ENCODE assay signal across 1 cellular context in the genomic region with DNA sequence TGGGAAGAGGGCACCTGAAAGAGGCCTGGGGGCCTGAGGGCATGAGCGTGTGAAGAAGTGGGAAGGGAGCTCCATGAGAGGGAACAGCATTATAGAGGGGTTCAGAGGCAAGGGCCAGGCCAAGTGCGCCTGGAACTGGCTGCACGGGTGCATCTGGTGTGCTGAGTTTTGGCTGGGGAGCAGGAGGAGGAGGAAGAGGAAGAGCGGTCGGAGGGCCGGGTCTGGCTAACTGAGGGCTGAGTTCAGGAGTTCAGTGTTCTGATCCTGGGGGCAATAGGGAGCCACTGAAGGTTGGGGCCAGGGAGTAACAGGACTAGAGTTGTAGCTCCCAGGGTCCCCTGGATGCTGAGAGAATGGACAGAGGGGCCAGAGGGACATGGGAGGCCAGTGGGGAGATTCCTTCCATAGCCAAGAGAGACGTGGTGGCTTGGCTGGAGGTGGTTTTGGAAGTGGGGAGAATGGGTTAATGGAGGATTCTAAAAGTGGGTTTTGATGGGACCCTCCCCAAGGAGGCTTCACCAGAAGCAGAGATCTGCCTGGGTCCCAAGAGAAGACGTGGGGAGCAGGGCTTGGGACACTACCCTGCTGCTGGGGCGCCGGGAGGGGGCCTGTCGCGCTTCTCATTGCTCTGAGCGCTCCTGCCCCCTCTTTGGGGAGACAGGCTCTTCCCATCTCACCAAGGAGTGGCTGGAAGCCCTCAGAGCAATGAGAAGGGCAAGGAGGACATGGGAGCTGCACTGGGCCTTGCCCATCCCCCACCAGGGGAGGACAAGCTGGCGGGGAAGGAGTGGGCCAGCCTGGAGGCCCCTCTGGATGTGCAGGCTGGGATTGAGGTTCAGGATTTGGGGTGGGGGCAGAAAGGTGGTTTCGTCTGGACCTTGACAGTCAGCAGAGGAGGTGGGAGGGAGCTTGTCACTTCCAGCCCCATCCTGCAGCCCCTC.
TF ChIP-seq lines count a peak whose summit lies in the region.

No MANE protein-coding gene starts in this region.

TF ChIP-seq in HepG2, 621 proteins besides CTCF, POLR2A, EP300 and RAD21 (continued from another document and continues in another):
- no peak for TF ChIP-seq ZNF407 (CRISPR knock-in tag; IDR thresholded peaks at IDR 0.05; ENCODE audit: not compliant biosample characterization)
- no peak for TF ChIP-seq TBL1XR1 (IDR thresholded peaks at IDR 0.05; ENCODE audit: borderline replicate concordance, low read length, partially characterized antibody)
- TF ChIP-seq HES4 (CRISPR knock-in tag; IDR thresholded peaks at IDR 0.05; ENCODE audit: borderline replicate concordance) = peak; percentile 59; the same call in 1 of the 2 replicates
- TF ChIP-seq ZBTB38 (CRISPR knock-in tag; IDR thresholded peaks at IDR 0.05) = 0 out of 2 replicates have a peak, but pooled peaks have one; percentile 1
- no peak for TF ChIP-seq RARG (CRISPR knock-in tag; IDR thresholded peaks at IDR 0.05; ENCODE audit: low read depth)
- no peak for TF ChIP-seq ZNF780A (CRISPR knock-in tag; IDR thresholded peaks at IDR 0.05)
- TF ChIP-seq NAIF1 (CRISPR knock-in tag; IDR thresholded peaks at IDR 0.05; ENCODE audit: borderline replicate concordance) = no peak
- TF ChIP-seq RNF2 (conservative IDR thresholded peaks at IDR 0.05; ENCODE audit: low read depth) = no peak
- TF ChIP-seq ZNF354B (CRISPR knock-in tag; IDR thresholded peaks at IDR 0.05) = no peak
- TF ChIP-seq PRMT3 (CRISPR knock-in tag; IDR thresholded peaks at IDR 0.05; ENCODE audit: borderline replicate concordance, low read depth) = no peak
- TF ChIP-seq, protein P1, sequence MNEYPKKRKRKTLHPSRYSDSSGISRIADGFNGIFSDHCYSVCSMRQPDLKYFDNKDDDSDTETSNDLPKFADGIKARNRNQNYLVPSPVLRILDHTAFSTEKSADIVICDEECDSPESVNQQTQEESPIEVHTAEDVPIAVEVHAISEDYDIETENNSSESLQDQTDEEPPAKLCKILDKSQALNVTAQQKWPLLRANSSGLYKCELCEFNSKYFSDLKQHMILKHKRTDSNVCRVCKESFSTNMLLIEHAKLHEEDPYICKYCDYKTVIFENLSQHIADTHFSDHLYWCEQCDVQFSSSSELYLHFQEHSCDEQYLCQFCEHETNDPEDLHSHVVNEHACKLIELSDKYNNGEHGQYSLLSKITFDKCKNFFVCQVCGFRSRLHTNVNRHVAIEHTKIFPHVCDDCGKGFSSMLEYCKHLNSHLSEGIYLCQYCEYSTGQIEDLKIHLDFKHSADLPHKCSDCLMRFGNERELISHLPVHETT (CRISPR knock-in tag; conservative IDR thresholded peaks at IDR 0.05) = no peak
- TF ChIP-seq KLF13 (CRISPR knock-in tag; IDR thresholded peaks at IDR 0.05) = no peak
- TF ChIP-seq MEIS2 (CRISPR knock-in tag; IDR thresholded peaks at IDR 0.05) = no peak
- peak; percentile 36 for TF ChIP-seq MAX (IDR thresholded peaks at IDR 0.05)
- no peak for TF ChIP-seq EEA1 (CRISPR knock-in tag; IDR thresholded peaks at IDR 0.05; ENCODE audit: borderline replicate concordance)
- 0 out of 2 replicates have a peak, but pooled peaks have one; percentile 35 for TF ChIP-seq SP2 (CRISPR knock-in tag; IDR thresholded peaks at IDR 0.05)
- TF ChIP-seq HINFP (CRISPR knock-in tag; IDR thresholded peaks at IDR 0.05; ENCODE audit: low read depth) = no peak
- TF ChIP-seq ZNF547 (CRISPR knock-in tag; IDR thresholded peaks at IDR 0.05) = no peak
- no peak for TF ChIP-seq KDM4B (CRISPR knock-in tag; IDR thresholded peaks at IDR 0.05)
- TF ChIP-seq ZNF550 (CRISPR knock-in tag; IDR thresholded peaks at IDR 0.05; ENCODE audit: borderline replicate concordance) = 0 out of 2 replicates have a peak, but pooled peaks have one; percentile 2
- TF ChIP-seq ZC3H13 (CRISPR knock-in tag; IDR thresholded peaks at IDR 0.05) = no peak
- TF ChIP-seq ZNF83 (CRISPR knock-in tag; IDR thresholded peaks at IDR 0.05; ENCODE audit: borderline replicate concordance) = peak; percentile 73; the same call in 1 of the 2 replicates
- no peak for TF ChIP-seq THAP11 (CRISPR knock-in tag; IDR thresholded peaks at IDR 0.05)
- no peak for TF ChIP-seq CC2D1A (CRISPR knock-in tag; IDR thresholded peaks at IDR 0.05)
- TF ChIP-seq AGO1 (IDR thresholded peaks at IDR 0.05; ENCODE audit: low read depth, low read length, poor library complexity, severe bottlenecking) = no peak
- TF ChIP-seq HNRNPUL1 (IDR thresholded peaks at IDR 0.05; ENCODE audit: low read depth, low read length) = no peak
- no peak for TF ChIP-seq KLF16 (CRISPR knock-in tag; IDR thresholded peaks at IDR 0.05)
- no peak for TF ChIP-seq ZNF432 (CRISPR knock-in tag; IDR thresholded peaks at IDR 0.05; ENCODE audit: borderline replicate concordance)
- TF ChIP-seq SMYD3 (CRISPR knock-in tag; IDR thresholded peaks at IDR 0.05) = no peak
- peak; percentile 64; the same call in 1 of the 2 replicates for TF ChIP-seq ZMYM3 (CRISPR knock-in tag; IDR thresholded peaks at IDR 0.05)
- TF ChIP-seq DMAP1 (CRISPR knock-in tag; IDR thresholded peaks at IDR 0.05) = no peak
- TF ChIP-seq, protein P2, sequence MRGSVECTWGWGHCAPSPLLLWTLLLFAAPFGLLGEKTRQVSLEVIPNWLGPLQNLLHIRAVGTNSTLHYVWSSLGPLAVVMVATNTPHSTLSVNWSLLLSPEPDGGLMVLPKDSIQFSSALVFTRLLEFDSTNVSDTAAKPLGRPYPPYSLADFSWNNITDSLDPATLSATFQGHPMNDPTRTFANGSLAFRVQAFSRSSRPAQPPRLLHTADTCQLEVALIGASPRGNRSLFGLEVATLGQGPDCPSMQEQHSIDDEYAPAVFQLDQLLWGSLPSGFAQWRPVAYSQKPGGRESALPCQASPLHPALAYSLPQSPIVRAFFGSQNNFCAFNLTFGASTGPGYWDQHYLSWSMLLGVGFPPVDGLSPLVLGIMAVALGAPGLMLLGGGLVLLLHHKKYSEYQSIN (CRISPR knock-in tag; IDR thresholded peaks at IDR 0.05; ENCODE audit: borderline replicate concordance) = no peak
- no peak for TF ChIP-seq ZNF879 (CRISPR knock-in tag; IDR thresholded peaks at IDR 0.05)
- no peak for TF ChIP-seq ZNF747 (CRISPR knock-in tag; IDR thresholded peaks at IDR 0.05; ENCODE audit: borderline replicate concordance)
- no peak for TF ChIP-seq ZSCAN25 (CRISPR knock-in tag; IDR thresholded peaks at IDR 0.05)
- TF ChIP-seq ZNF704 (CRISPR knock-in tag; IDR thresholded peaks at IDR 0.05; ENCODE audit: borderline replicate concordance) = no peak
- TF ChIP-seq HOXA3 (CRISPR knock-in tag; IDR thresholded peaks at IDR 0.05) = no peak
- no peak for TF ChIP-seq ZNF598 (CRISPR knock-in tag; IDR thresholded peaks at IDR 0.05; ENCODE audit: borderline replicate concordance)
- TF ChIP-seq ATF5 (CRISPR knock-in tag; IDR thresholded peaks at IDR 0.05; ENCODE audit: low read depth) = no peak
- TF ChIP-seq ZBTB33 (CRISPR knock-in tag; IDR thresholded peaks at IDR 0.05) = no peak
- no peak for TF ChIP-seq RFXAP (CRISPR knock-in tag; IDR thresholded peaks at IDR 0.05; ENCODE audit: borderline replicate concordance)
- no peak for TF ChIP-seq CEBPG (CRISPR knock-in tag; IDR thresholded peaks at IDR 0.05)
- TF ChIP-seq KDM5B (CRISPR knock-in tag; IDR thresholded peaks at IDR 0.05; ENCODE audit: borderline replicate concordance) = no peak
- TF ChIP-seq HIVEP1 (CRISPR knock-in tag; IDR thresholded peaks at IDR 0.05) = no peak
- TF ChIP-seq CEBPB (IDR thresholded peaks at IDR 0.05; ENCODE audit: borderline replicate concordance, low read depth, low read length) = no peak
- TF ChIP-seq ZNF549 (CRISPR knock-in tag; IDR thresholded peaks at IDR 0.05) = no peak
- no peak for TF ChIP-seq RFXANK (CRISPR knock-in tag; IDR thresholded peaks at IDR 0.05)
- no peak for TF ChIP-seq TBX3 (IDR thresholded peaks at IDR 0.05; ENCODE audit: borderline replicate concordance)
- TF ChIP-seq ZNF274 (CRISPR knock-in tag; IDR thresholded peaks at IDR 0.05) = no peak
- TF ChIP-seq DNMT1 (CRISPR knock-in tag; IDR thresholded peaks at IDR 0.05) = 0 out of 2 replicates have a peak, but pooled peaks have one; percentile 39
- TF ChIP-seq GATAD2A (CRISPR knock-in tag; IDR thresholded peaks at IDR 0.05) = no peak
